ENCODE assay signal across 17 cellular contexts in genomic region chr14:22524784-22525161, GRCh38.
DNase-seq lines count a peak whose midpoint lies in the region; ATAC-seq, FAIRE-seq and TF ChIP-seq lines count a peak whose summit lies in the region.
"Had no signal": no experiment of that assay in that cellular context is flagged by ENCODE, and none has a peak within 500 bp of the region (broad histone marks: within the 10 kb centered on the region; RNA-seq: fewer than 3 reads in every experiment).

No MANE protein-coding gene starts in this region.

- H3K36me3 ChIP-seq in CD8-positive, alpha-beta T cell (ENCODE audit: insufficient read depth, low read length): peaks cover 31% of the 10 kb centered on the region
- H3K36me3 ChIP-seq in KOPT-K1 (ENCODE audit: insufficient read depth, low read length): no peaks in the 10 kb centered on the region
- peaks cover 13 to 34% (median 16%) of the 10 kb centered on the region in 3 experiments for H3K36me3 ChIP-seq in naive thymus-derived CD4-positive, alpha-beta T cell (ENCODE audit: control insufficient read depth in 2 of 3, insufficient read depth in 3 of 3, low read length in 3 of 3)
- no peaks in the 10 kb centered on the region for H3K36me3 ChIP-seq in transverse colon
- H3K36me3 ChIP-seq: colonic mucosa, left ventricle myocardium inferior had no signal

- no peak for TF ChIP-seq POLR2A in transverse colon (IDR thresholded peaks at IDR 0.05)

- ATAC-seq in CD8-positive, alpha-beta T cell: no peak
- ATAC-seq in naive thymus-derived CD4-positive, alpha-beta T cell: no peak

- H3K27ac Mint-ChIP-seq in CD8-positive, alpha-beta T cell: peak overlapping the region; percentile 99
- H3K27ac Mint-ChIP-seq in activated naive CD8-positive, alpha-beta T cell treated with anti-CD3 and anti-CD28 coated beads for 36 hours: peak overlapping the region; percentile 97
- peak overlapping the region; percentile 90 to 99 (median 96) for H3K27ac Mint-ChIP-seq in naive thymus-derived CD4-positive, alpha-beta T cell
- H3K27ac Mint-ChIP-seq: nephron progenitor cell had no signal

- no peak for FAIRE-seq in D721Med (lab: Jason Lieb, UNC)

- no peak for TF ChIP-seq CTCF in CD8-positive, alpha-beta T cell (IDR thresholded peaks at IDR 0.05)
- no peak for TF ChIP-seq CTCF in D721Med (IDR thresholded peaks at IDR 0.05; ENCODE audit: insufficient read depth, missing control alignments)
- TF ChIP-seq CTCF in transverse colon (IDR thresholded peaks at IDR 0.05): no peak
- TF ChIP-seq CTCF in dorsolateral prefrontal cortex (IDR thresholded peaks at IDR 0.05 in 54 of 56, conservative IDR thresholded peaks at IDR 0.05 in 2 of 56; ENCODE audit: low read depth in 1 of 56, partially characterized antibody in 56 of 56): no peak

- H3K27me3 Mint-ChIP-seq in CD8-positive, alpha-beta T cell (ENCODE audit: low read depth): no peaks in the 10 kb centered on the region
- H3K27me3 Mint-ChIP-seq in activated naive CD8-positive, alpha-beta T cell treated with anti-CD3 and anti-CD28 coated beads for 36 hours: no peaks in the 10 kb centered on the region
- no peaks in the 10 kb centered on the region for H3K27me3 Mint-ChIP-seq in naive thymus-derived CD4-positive, alpha-beta T cell

- H3K9me3 ChIP-seq in CD8-positive, alpha-beta T cell (ENCODE audit: low read length): no peaks in the 10 kb centered on the region
- H3K9me3 ChIP-seq in KOPT-K1 (ENCODE audit: insufficient read depth, low read length, poor library complexity, severe bottlenecking): no peaks in the 10 kb centered on the region
- no peaks in the 10 kb centered on the region for H3K9me3 ChIP-seq in naive thymus-derived CD4-positive, alpha-beta T cell (ENCODE audit: control insufficient read depth in 2 of 3, low read length in 3 of 3)
- no peaks in the 10 kb centered on the region for H3K9me3 ChIP-seq in transverse colon
- H3K9me3 ChIP-seq: colonic mucosa, left ventricle myocardium inferior had no signal

- no peaks in the 10 kb centered on the region for H3K9me3 Mint-ChIP-seq in CD8-positive, alpha-beta T cell
- H3K9me3 Mint-ChIP-seq in activated naive CD8-positive, alpha-beta T cell treated with anti-CD3 and anti-CD28 coated beads for 36 hours: no peaks in the 10 kb centered on the region
- H3K9me3 Mint-ChIP-seq in naive thymus-derived CD4-positive, alpha-beta T cell: peaks cover 0 to 2% (median 0%) of the 10 kb centered on the region in 11 donors
- H3K9me3 Mint-ChIP-seq: nephron progenitor cell had no signal

- H3K4me3 ChIP-seq in CD8-positive, alpha-beta T cell (ENCODE audit: low read depth, low read length): peak overlapping the region; percentile 61
- peak overlapping the region; percentile 65 for H3K4me3 ChIP-seq in naive thymus-derived CD4-positive, alpha-beta T cell (ENCODE audit: low read length)
- H3K4me3 ChIP-seq in transverse colon (no peak overlapping the region), dorsolateral prefrontal cortex (no peak overlapping the region)
- H3K4me3 ChIP-seq: colonic mucosa, left ventricle myocardium inferior had no signal

- in situ Hi-C loops in transverse colon (cut with MboI; ENCODE audit: low pct_ligation_motif_present in 1 of 4, low pct_unique_long_range_greater_than_20kb in 1 of 4, low sequenced_read_pairs in 3 of 4): no loop called here

- CTCF ChIA-PET in CD8-positive, alpha-beta T cell (lab: Charles Lee): interaction anchor here (0.9 to 12.3 kb wide), 10 partner anchors 8 to 674 kb away, joined by 3 to 225 read pairs (median 4); no protein-coding TSS in a partner anchor
- CTCF ChIA-PET in naive thymus-derived CD4-positive, alpha-beta T cell (lab: Charles Lee): interaction anchor here (0.5 to 3.4 kb wide), 9 partner anchors 8 to 801 kb away, joined by 3 to 17 read pairs (median 4); no protein-coding TSS in a partner anchor

- TF ChIP-seq EP300 in transverse colon (IDR thresholded peaks at IDR 0.05; ENCODE audit: low read depth): no peak

- H3K4me1 ChIP-seq in CD8-positive, alpha-beta T cell (ENCODE audit: insufficient read depth, low read length): peaks cover 92% of the 10 kb centered on the region
- H3K4me1 ChIP-seq in naive thymus-derived CD4-positive, alpha-beta T cell (ENCODE audit: control insufficient read depth in 2 of 2, insufficient read depth in 2 of 2, low read length in 2 of 2): peaks cover 83 to 90% of the 10 kb centered on the region in 2 donors
- peaks cover 0 to 19% (median 7%) of the 10 kb centered on the region in 4 donors for H3K4me1 ChIP-seq in transverse colon
- H3K4me1 ChIP-seq: colonic mucosa had no signal

- intact Hi-C loops in CD8-positive, alpha-beta T cell (cut with DNase I, micrococcal nuclease): loop anchor here in 1 of 2 experiments (1.0 to 5.0 kb wide), 2 partner anchors 8 to 602 kb away; no protein-coding TSS in a partner anchor
- intact Hi-C loops in naive thymus-derived CD4-positive, alpha-beta T cell (cut with micrococcal nuclease): loop anchor here (1.0 to 5.0 kb wide), 5 partner anchors 8 to 812 kb away; no protein-coding TSS in a partner anchor
- intact Hi-C loops in transverse colon (cut with DNase I; ENCODE audit: low total_unique reads): no loop called here
- intact Hi-C loops in dorsolateral prefrontal cortex (cut with DNase I): no loop called here

- DNase-seq in CD8-positive, alpha-beta T cell: no peak
- DNase-seq in activated naive CD8-positive, alpha-beta T cell treated with anti-CD3 and anti-CD28 coated beads for 36 hours: no peak
- no peak for DNase-seq in naive thymus-derived CD4-positive, alpha-beta T cell
- no peak for DNase-seq in D721Med (ENCODE audit: insufficient read length, low spot score)
- no peak for DNase-seq in transverse colon
- no peak for DNase-seq in dorsolateral prefrontal cortex
- DNase-seq in mucosa of gallbladder (ENCODE audit: low spot score): no peak
- DNase-seq: amniotic stem cell, colonic mucosa, EL, H7, hypothalamus, Karpas-422, left ventricle myocardium inferior, NCI-H1436 treated with DMSO at 0.1 percent for 48 hours, nephron progenitor cell had no signal

- H3K36me3 Mint-ChIP-seq in CD8-positive, alpha-beta T cell: peaks cover 92% of the 10 kb centered on the region
- peaks cover 95% of the 10 kb centered on the region for H3K36me3 Mint-ChIP-seq in activated naive CD8-positive, alpha-beta T cell treated with anti-CD3 and anti-CD28 coated beads for 36 hours
- H3K36me3 Mint-ChIP-seq in naive thymus-derived CD4-positive, alpha-beta T cell: peaks cover 23 to 90% (median 79%) of the 10 kb centered on the region in 5 donors

- peak overlapping the region; percentile 86 for H3K4me3 Mint-ChIP-seq in CD8-positive, alpha-beta T cell
- peak overlapping the region; percentile 91 for H3K4me3 Mint-ChIP-seq in activated naive CD8-positive, alpha-beta T cell treated with anti-CD3 and anti-CD28 coated beads for 36 hours
- peak overlapping the region; percentile 79 to 92 (median 88) for H3K4me3 Mint-ChIP-seq in naive thymus-derived CD4-positive, alpha-beta T cell
- H3K4me3 Mint-ChIP-seq: nephron progenitor cell had no signal

- POLR2A ChIA-PET in CD8-positive, alpha-beta T cell (lab: Charles Lee): interaction anchor here (0.7 to 12.3 kb wide), 12 partner anchors 8 to 882 kb away, joined by 3 to 348 read pairs (median 4); no protein-coding TSS in a partner anchor
- POLR2A ChIA-PET in naive thymus-derived CD4-positive, alpha-beta T cell (lab: Charles Lee): interaction anchor here (0.7 to 12.3 kb wide), 15 partner anchors 9 to 801 kb away, joined by 3 to 554 read pairs (median 4); partner anchors contain the start of gene AJUBA

- H3K4me1 Mint-ChIP-seq in CD8-positive, alpha-beta T cell (ENCODE audit: low read depth): peaks cover 91% of the 10 kb centered on the region
- H3K4me1 Mint-ChIP-seq in activated naive CD8-positive, alpha-beta T cell treated with anti-CD3 and anti-CD28 coated beads for 36 hours: peaks cover 80% of the 10 kb centered on the region
- H3K4me1 Mint-ChIP-seq in naive thymus-derived CD4-positive, alpha-beta T cell: peaks cover 36 to 96% (median 92%) of the 10 kb centered on the region in 7 donors

- H3K27me3 ChIP-seq in CD8-positive, alpha-beta T cell (ENCODE audit: insufficient read depth, low read length): no peaks in the 10 kb centered on the region
- H3K27me3 ChIP-seq in naive thymus-derived CD4-positive, alpha-beta T cell (ENCODE audit: control insufficient read depth in 2 of 2, insufficient read depth in 2 of 2, low read length in 2 of 2): no peaks in the 10 kb centered on the region
- H3K27me3 ChIP-seq in transverse colon (no peaks in the 10 kb centered on the region), dorsolateral prefrontal cortex (peaks cover 0 to 5% (median 0%) of the 10 kb centered on the region in 45 donors)
- H3K27me3 ChIP-seq: colonic mucosa had no signal

- H3K27ac ChIP-seq in CD8-positive, alpha-beta T cell (ENCODE audit: low read depth, low read length): peak overlapping the region; percentile 27
- H3K27ac ChIP-seq in KOPT-K1 (ENCODE audit: low read depth, low read length, poor library complexity, severe bottlenecking) (peak overlapping the region; percentile 56), transverse colon (peak overlapping the region in 1 of 4 donors; percentile 2), dorsolateral prefrontal cortex (no peak overlapping the region)
- peak overlapping the region; percentile 90 for H3K27ac ChIP-seq in naive thymus-derived CD4-positive, alpha-beta T cell (ENCODE audit: low read depth, low read length)
- H3K27ac ChIP-seq: colonic mucosa, left ventricle myocardium inferior had no signal

Comparison
In these comparisons a context has a peak if more than half of its experiments do, and no peak if none do; other contexts are left out.
1. H3K27ac ChIP-seq: peak in CD8-positive, alpha-beta T cell (single experiment), KOPT-K1 (single experiment) and naive thymus-derived CD4-positive, alpha-beta T cell (single experiment); none in dorsolateral prefrontal cortex (0 of 59).
2. H3K4me3 ChIP-seq: peak in CD8-positive, alpha-beta T cell (single experiment) and naive thymus-derived CD4-positive, alpha-beta T cell (single experiment); none in transverse colon (0 of 4) and dorsolateral prefrontal cortex (0 of 59).
3. intact Hi-C loops: an anchor here in naive thymus-derived CD4-positive, alpha-beta T cell (1.0 to 5.0 kb wide); none called in transverse colon and dorsolateral prefrontal cortex.
4. Peak in every context shown above with its lines, with median percentiles within 50 percentile points of each other: H3K27ac Mint-ChIP-seq and H3K4me3 Mint-ChIP-seq.